1 cellular context compared by ENCODE assay signal in genomic region chr14:24429395-24430142, GRCh38.
TF ChIP-seq lines count a peak whose summit lies in the region.

TSS of gene CBLN3 (minus strand) at chr14:24429668. CDS start at chr14:24429054, 614 bp downstream.
TSS of gene KHNYN (plus strand) at chr14:24429954. CDS start at chr14:24430731, 777 bp downstream.

TF ChIP-seq in HepG2, 621 proteins besides CTCF, POLR2A, EP300 and RAD21 (continued from another document and continues in another):
- TF ChIP-seq ZNF276 (CRISPR knock-in tag; IDR thresholded peaks at IDR 0.05; ENCODE audit: low read depth) (no peak; the same call in 1 of the 2 replicates), SP4 (CRISPR knock-in tag; IDR thresholded peaks at IDR 0.05) (no peak), RARG (CRISPR knock-in tag; IDR thresholded peaks at IDR 0.05; ENCODE audit: low read depth) (no peak), CSRNP1 (CRISPR knock-in tag; IDR thresholded peaks at IDR 0.05) (peak; percentile 62; the same call in 1 of the 2 replicates), MED1 (CRISPR knock-in tag; IDR thresholded peaks at IDR 0.05) (peak; percentile 61), KDM4B (CRISPR knock-in tag; IDR thresholded peaks at IDR 0.05) (peak; percentile 82; the same call in 1 of the 2 replicates), ZNF724P (CRISPR knock-in tag; IDR thresholded peaks at IDR 0.05; ENCODE audit: borderline replicate concordance) (peak; percentile 98), LRRFIP1 (CRISPR knock-in tag; conservative IDR thresholded peaks at IDR 0.05) (no peak; the same call in 1 of the 2 replicates), SMAD1 (CRISPR knock-in tag; IDR thresholded peaks at IDR 0.05; ENCODE audit: borderline replicate concordance, low read depth) (no peak), ZSCAN5A (CRISPR knock-in tag; IDR thresholded peaks at IDR 0.05; ENCODE audit: borderline replicate concordance) (no peak), HOXA7 (CRISPR knock-in tag; IDR thresholded peaks at IDR 0.05) (no peak; the same call in 1 of the 2 replicates), ZNF639 (CRISPR knock-in tag; conservative IDR thresholded peaks at IDR 0.05) (peak; percentile 85), ZNF513 (CRISPR knock-in tag; conservative IDR thresholded peaks at IDR 0.05) (no peak), KLF11 (CRISPR knock-in tag; IDR thresholded peaks at IDR 0.05) (no peak; the same call in 1 of the 2 replicates), SMC3 (IDR thresholded peaks at IDR 0.05; ENCODE audit: low read length) (no peak), ZBTB26 (CRISPR knock-in tag; IDR thresholded peaks at IDR 0.05; ENCODE audit: borderline replicate concordance) (0 out of 2 replicates have a peak, but pooled peaks have one; percentile 74), ZMAT5 (CRISPR knock-in tag; IDR thresholded peaks at IDR 0.05; ENCODE audit: borderline replicate concordance, low read depth) (no peak), NCOA5 (CRISPR knock-in tag; IDR thresholded peaks at IDR 0.05) (no peak), ZBTB38 (CRISPR knock-in tag; IDR thresholded peaks at IDR 0.05) (peak; percentile 89), NKX3-1 (CRISPR knock-in tag; IDR thresholded peaks at IDR 0.05) (no peak), RFX5 (IDR thresholded peaks at IDR 0.05; ENCODE audit: low read depth, low read length) (no peak), ADNP (CRISPR knock-in tag; IDR thresholded peaks at IDR 0.05) (no peak), ZNF530 (CRISPR knock-in tag; IDR thresholded peaks at IDR 0.05; ENCODE audit: low read depth) (no peak), MNT (IDR thresholded peaks at IDR 0.05) (no peak), FOXP1 (IDR thresholded peaks at IDR 0.05) (no peak), FOXP1 (CRISPR knock-in tag; IDR thresholded peaks at IDR 0.05) (no peak), ZNF773 (CRISPR knock-in tag; IDR thresholded peaks at IDR 0.05; ENCODE audit: borderline replicate concordance) (peak; percentile 61; the same call in 1 of the 2 replicates), CERS6 (CRISPR knock-in tag; IDR thresholded peaks at IDR 0.05) (0 out of 2 replicates have a peak, but pooled peaks have one; percentile 12), ZBTB21 (CRISPR knock-in tag; IDR thresholded peaks at IDR 0.05) (no peak; the same call in none of the 2 replicates), KDM5A (IDR thresholded peaks at IDR 0.05; ENCODE audit: borderline replicate concordance, low read length) (peak; percentile 19; the same call in 1 of the 2 replicates), TAF1 (CRISPR knock-in tag; IDR thresholded peaks at IDR 0.05) (peak; percentile 94), RAD51 (IDR thresholded peaks at IDR 0.05; ENCODE audit: borderline replicate concordance) (no peak), ZNF839 (CRISPR knock-in tag; IDR thresholded peaks at IDR 0.05; ENCODE audit: borderline replicate concordance) (no peak), KAT7 (CRISPR knock-in tag; IDR thresholded peaks at IDR 0.05; ENCODE audit: borderline replicate concordance) (peak; percentile 94; the same call in 1 of the 2 replicates), CCAR2 (optimal IDR thresholded peaks at IDR 0.05; ENCODE audit: low read depth, low read length) (no peak), RXRB (CRISPR knock-in tag; IDR thresholded peaks at IDR 0.05; ENCODE audit: borderline replicate concordance) (peak; percentile 67; the same call in 1 of the 2 replicates), MXI1 (IDR thresholded peaks at IDR 0.05; ENCODE audit: borderline replicate concordance, low read depth, low read length) (peak; percentile 78; the same call in 1 of the 3 replicates), NFIC (IDR thresholded peaks at IDR 0.05; ENCODE audit: low read length) (no peak), ZNF329 (CRISPR knock-in tag; IDR thresholded peaks at IDR 0.05; ENCODE audit: low read depth) (no peak), GTF2F1 (IDR thresholded peaks at IDR 0.05; ENCODE audit: low read length) (peak; percentile 64; the same call in 1 of the 2 replicates), DNMT3B (CRISPR knock-in tag; conservative IDR thresholded peaks at IDR 0.05) (0 out of 2 replicates have a peak, but pooled peaks have one; percentile 29), ZGPAT (CRISPR knock-in tag; IDR thresholded peaks at IDR 0.05) (peak; percentile 96), ATF7 (IDR thresholded peaks at IDR 0.05) (no peak), ATF7 (CRISPR knock-in tag; IDR thresholded peaks at IDR 0.05) (peak; percentile 35; the same call in 1 of the 2 replicates)
